In genomic region chr12:105076098-105076497, GRCh38 we compare ENCODE assay signal across 16 cellular contexts. TPM values are rescaled to one million over a fixed set of nuclear protein-coding genes. Genes with fewer than 3 reads are reported as not detected.
A peak's percentile ranks its signal among the peaks of the same experiment; 100 is the strongest.
DNase-seq lines count a peak whose midpoint lies in the region; ATAC-seq, FAIRE-seq and TF ChIP-seq lines count a peak whose summit lies in the region.
"Had no signal": no experiment of that assay in that cellular context is flagged by ENCODE, and none has a peak within 500 bp of the region (broad histone marks: within the 10 kb centered on the region; RNA-seq: fewer than 3 reads in every experiment).

No MANE protein-coding gene starts in this region.

- 0 out of 2 replicates have a peak overlapping the region, but pooled peaks have one; percentile 17 for H3K4me3 Mint-ChIP-seq in HFFc6
- H3K4me3 Mint-ChIP-seq: activated CD8-positive, alpha-beta T cell treated with anti-CD3 and anti-CD28 coated beads for 36 hours; activated T-helper 1 cell treated with anti-CD3 and anti-CD28 coated beads, Interleukin-12 subunit alpha, Interleukin-12 subunit beta, Interleukin-2, Interleukin-4 antibody, amounts not matched to agents 30 ng/mL and 10 ng/mL and 1 ng/mL, durations not matched to agents 14 hours and 24 hours and 36 hours had no signal

- peak; percentile 93 for DNase-seq in AG10803 (ENCODE audit: low read depth)
- DNase-seq in HFFc6 = peak; percentile 63
- DNase-seq in body of pancreas = no peak
- peak; percentile 81 for DNase-seq in iris pigment epithelial cell (ENCODE audit: low read depth)
- no peak for DNase-seq in GOT3 (lab: John Stamatoyannopoulos, UW)
- DNase-seq in amygdala (lab: John Stamatoyannopoulos, UW) = no peak
- no peak for DNase-seq in GM19239 (ENCODE audit: insufficient read length, low spot score)
- DNase-seq: activated CD8-positive, alpha-beta T cell treated with anti-CD3 and anti-CD28 coated beads for 36 hours; BE2C; heart left ventricle; WERI-Rb-1 had no signal

- H3K9me3 ChIP-seq in body of pancreas = no peaks in the 10 kb centered on the region
- H3K9me3 ChIP-seq: BE2C, heart left ventricle had no signal

- H3K4me1 Mint-ChIP-seq in HFFc6 (ENCODE audit: low read depth) = peaks cover 24% of the 10 kb centered on the region

- intact Hi-C loops in body of pancreas (cut with DNase I) = no loop called here

- H3K27me3 Mint-ChIP-seq in HFFc6 (ENCODE audit: insufficient read depth) = no peaks in the 10 kb centered on the region
- H3K27me3 Mint-ChIP-seq: activated CD8-positive, alpha-beta T cell treated with anti-CD3 and anti-CD28 coated beads for 36 hours had no signal

- H3K27ac ChIP-seq in body of pancreas = peak overlapping the region in 1 of 4 donors; percentile 17
- H3K27ac ChIP-seq: heart left ventricle, WERI-Rb-1 had no signal

- H3K4me3 ChIP-seq in AG10803 (ENCODE audit: low read length) (no peak overlapping the region), body of pancreas (no peak overlapping the region)
- H3K4me3 ChIP-seq: coronary artery, heart left ventricle had no signal

- FAIRE-seq in GM19239 (lab: Jason Lieb, UNC) = no peak
- FAIRE-seq: GM18507, keratinocyte had no signal

- peaks cover 15% of the 10 kb centered on the region for H3K36me3 Mint-ChIP-seq in HFFc6 (ENCODE audit: low read depth)

- peaks cover 33% of the 10 kb centered on the region for H3K4me1 ChIP-seq in body of pancreas
- H3K4me1 ChIP-seq: BE2C, heart left ventricle had no signal

- TF ChIP-seq CTCF in AG10803 (conservative IDR thresholded peaks at IDR 0.05; ENCODE audit: low read length) = no peak
- TF ChIP-seq CTCF in HFFc6 (IDR thresholded peaks at IDR 0.05) = no peak
- no peak for TF ChIP-seq CTCF in body of pancreas (IDR thresholded peaks at IDR 0.05)

- no peaks in the 10 kb centered on the region for H3K9me3 Mint-ChIP-seq in HFFc6
- H3K9me3 Mint-ChIP-seq: activated CD8-positive, alpha-beta T cell treated with anti-CD3 and anti-CD28 coated beads for 36 hours; activated T-helper 1 cell treated with anti-CD3 and anti-CD28 coated beads, Interleukin-12 subunit alpha, Interleukin-12 subunit beta, Interleukin-2, Interleukin-4 antibody, amounts not matched to agents 30 ng/mL and 10 ng/mL and 1 ng/mL, durations not matched to agents 14 hours and 24 hours and 36 hours had no signal

- H3K36me3 ChIP-seq in body of pancreas (replicated peaks in 1 of 2; ENCODE audit: insufficient read depth in 1 of 2, low read depth in 2 of 2) = no peaks in the 10 kb centered on the region
- H3K36me3 ChIP-seq: BE2C, WERI-Rb-1 had no signal

- ATAC-seq in body of pancreas (peak; percentile 47), GM18868 (IDR thresholded peaks at IDR 0.05; ENCODE audit: unreplicated experiment) (no peak)
- ATAC-seq: activated CD8-positive, alpha-beta T cell treated with anti-CD3 and anti-CD28 coated beads for 36 hours had no signal

- no peaks in the 10 kb centered on the region for H3K27me3 ChIP-seq in body of pancreas
- H3K27me3 ChIP-seq: BE2C, heart left ventricle had no signal

- no peak for TF ChIP-seq POLR2A in body of pancreas (IDR thresholded peaks at IDR 0.05)

- peak overlapping the region; percentile 81 for H3K27ac Mint-ChIP-seq in HFFc6
- H3K27ac Mint-ChIP-seq: activated CD8-positive, alpha-beta T cell treated with anti-CD3 and anti-CD28 coated beads for 36 hours; activated T-helper 1 cell treated with anti-CD3 and anti-CD28 coated beads, Interleukin-12 subunit alpha, Interleukin-12 subunit beta, Interleukin-2, Interleukin-4 antibody, amounts not matched to agents 30 ng/mL and 10 ng/mL and 1 ng/mL, durations not matched to agents 14 hours and 24 hours and 36 hours had no signal

- WGBS in body of pancreas, 2 donors = 61 to 63% methylated on average over 1 of the region's 1 CpG

RNA-seq across cellular contexts. Expression of gene ALDH1L2, which starts 8.2 kb away (rescaled TPM):
- total RNA-seq in HFFc6 (2021; fragmentation: NEBNext Ultra II Directional; extraction: Animal tissue kit (Norgen Biotek cat#: 25700)) = 10 to 100 TPM; 36.9 to 50.8 (median 41.6) TPM
- total RNA-seq in body of pancreas = 10 to 100 TPM; 31.1 to 71.2 TPM

RNA-seq across cellular contexts. Expression of gene WASHC4, which starts 31.4 kb away (rescaled TPM):
- 10 to 100 TPM; 41.6 to 47.3 (median 44.1) TPM for total RNA-seq in HFFc6 (2021; fragmentation: NEBNext Ultra II Directional; extraction: Animal tissue kit (Norgen Biotek cat#: 25700))
- total RNA-seq in body of pancreas = 10 to 100 TPM; 41.2 to 63.6 TPM

Comparison
In these comparisons a context has a peak if more than half of its experiments do, and no peak if none do; other contexts are left out.
1. DNase-seq: peak in AG10803 (single experiment), HFFc6 (single experiment) and iris pigment epithelial cell (single experiment); none in body of pancreas (0 of 4), GOT3 (single experiment), amygdala (0 of 56) and GM19239 (single experiment).